Comparison of ENCODE assay signal across 2 cellular contexts in the genomic region with DNA sequence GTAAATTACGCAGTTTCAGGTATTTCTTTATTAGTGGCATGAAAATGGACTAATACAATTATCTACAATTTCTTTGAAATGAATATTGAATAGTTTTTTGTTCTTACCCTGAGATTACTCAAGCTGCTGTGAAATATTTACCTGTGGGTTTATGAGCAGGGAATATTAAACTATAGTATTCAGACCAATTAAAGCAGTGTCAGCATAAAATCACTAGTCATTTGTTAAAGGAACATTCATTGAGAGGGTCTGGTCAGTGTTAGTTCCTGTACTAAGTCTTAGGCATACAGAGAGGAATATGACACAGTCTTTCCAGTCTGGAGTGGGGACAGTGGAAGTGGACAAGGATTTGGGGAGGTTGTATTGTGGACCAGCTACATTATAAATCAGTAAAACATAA.
TF ChIP-seq lines count a peak whose summit lies in the region.

No MANE protein-coding gene starts in this region.

TF ChIP-seq in HepG2, 621 proteins besides CTCF, POLR2A, EP300 and RAD21:
- TF ChIP-seq, protein P1, sequence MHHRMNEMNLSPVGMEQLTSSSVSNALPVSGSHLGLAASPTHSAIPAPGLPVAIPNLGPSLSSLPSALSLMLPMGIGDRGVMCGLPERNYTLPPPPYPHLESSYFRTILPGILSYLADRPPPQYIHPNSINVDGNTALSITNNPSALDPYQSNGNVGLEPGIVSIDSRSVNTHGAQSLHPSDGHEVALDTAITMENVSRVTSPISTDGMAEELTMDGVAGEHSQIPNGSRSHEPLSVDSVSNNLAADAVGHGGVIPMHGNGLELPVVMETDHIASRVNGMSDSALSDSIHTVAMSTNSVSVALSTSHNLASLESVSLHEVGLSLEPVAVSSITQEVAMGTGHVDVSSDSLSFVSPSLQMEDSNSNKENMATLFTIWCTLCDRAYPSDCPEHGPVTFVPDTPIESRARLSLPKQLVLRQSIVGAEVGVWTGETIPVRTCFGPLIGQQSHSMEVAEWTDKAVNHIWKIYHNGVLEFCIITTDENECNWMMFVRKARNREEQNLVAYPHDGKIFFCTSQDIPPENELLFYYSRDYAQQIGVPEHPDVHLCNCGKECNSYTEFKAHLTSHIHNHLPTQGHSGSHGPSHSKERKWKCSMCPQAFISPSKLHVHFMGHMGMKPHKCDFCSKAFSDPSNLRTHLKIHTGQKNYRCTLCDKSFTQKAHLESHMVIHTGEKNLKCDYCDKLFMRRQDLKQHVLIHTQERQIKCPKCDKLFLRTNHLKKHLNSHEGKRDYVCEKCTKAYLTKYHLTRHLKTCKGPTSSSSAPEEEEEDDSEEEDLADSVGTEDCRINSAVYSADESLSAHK (CRISPR knock-in tag; IDR thresholded peaks at IDR 0.05; ENCODE audit: borderline replicate concordance) = no peak
- TF ChIP-seq NAIF1 (CRISPR knock-in tag; IDR thresholded peaks at IDR 0.05; ENCODE audit: borderline replicate concordance) = no peak
- TF ChIP-seq, protein P2, sequence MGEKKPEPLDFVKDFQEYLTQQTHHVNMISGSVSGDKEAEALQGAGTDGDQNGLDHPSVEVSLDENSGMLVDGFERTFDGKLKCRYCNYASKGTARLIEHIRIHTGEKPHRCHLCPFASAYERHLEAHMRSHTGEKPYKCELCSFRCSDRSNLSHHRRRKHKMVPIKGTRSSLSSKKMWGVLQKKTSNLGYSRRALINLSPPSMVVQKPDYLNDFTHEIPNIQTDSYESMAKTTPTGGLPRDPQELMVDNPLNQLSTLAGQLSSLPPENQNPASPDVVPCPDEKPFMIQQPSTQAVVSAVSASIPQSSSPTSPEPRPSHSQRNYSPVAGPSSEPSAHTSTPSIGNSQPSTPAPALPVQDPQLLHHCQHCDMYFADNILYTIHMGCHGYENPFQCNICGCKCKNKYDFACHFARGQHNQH (CRISPR knock-in tag; IDR thresholded peaks at IDR 0.05) = no peak
- TF ChIP-seq MAFK (conservative IDR thresholded peaks at IDR 0.05 in 1 of 2, IDR thresholded peaks at IDR 0.05 in 1 of 2; ENCODE audit: low read length in 2 of 2) = peak; percentile 86 to 94
- TF ChIP-seq MAFF (IDR thresholded peaks at IDR 0.05; ENCODE audit: low read depth, low read length) = peak; percentile 94
- no peak for TF ChIP-seq HNRNPLL (IDR thresholded peaks at IDR 0.05; ENCODE audit: low read depth, low read length, poor library complexity, severe bottlenecking)
TF ChIP-seq in HepG2: peak in this region for 2.

TF ChIP-seq in H1, 55 proteins besides CTCF, POLR2A, EP300 and RAD21:
- no peak for TF ChIP-seq CEBPB (IDR thresholded peaks at IDR 0.05; ENCODE audit: low read depth, low read length)
- TF ChIP-seq MAFK (IDR thresholded peaks at IDR 0.05; ENCODE audit: low read depth, low read length) = peak; percentile 63; the same call in 1 of the 2 replicates
- no peak for TF ChIP-seq SP4 (IDR thresholded peaks at IDR 0.05; ENCODE audit: low read length)
- TF ChIP-seq SAP30 (IDR thresholded peaks at IDR 0.05; ENCODE audit: insufficient read depth, insufficient replicate concordance, low read length) = no peak
